ENCODE assay signal across 8 cellular contexts in the genomic region with DNA sequence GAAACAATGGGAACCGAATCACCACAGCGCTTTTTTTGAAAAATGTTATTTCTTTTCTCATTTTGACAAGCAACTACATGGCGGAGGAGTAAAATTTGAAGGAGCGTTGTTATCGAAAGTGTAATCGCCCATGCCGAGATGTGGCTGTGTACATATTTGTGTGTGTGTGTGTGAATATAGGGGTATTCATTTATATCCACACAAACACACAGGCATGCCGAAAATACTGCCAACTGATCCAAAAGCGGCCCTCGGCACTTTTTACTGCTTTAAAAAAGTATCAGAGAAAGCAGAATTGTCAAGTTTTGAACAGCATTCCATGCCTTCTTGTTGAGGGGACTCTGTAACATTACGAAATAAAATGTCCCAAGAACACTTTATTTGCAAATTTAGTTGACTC. TPM values are rescaled to one million over a fixed set of nuclear protein-coding genes. Genes with fewer than 3 reads are reported as not detected.
DNase-seq lines count a peak whose midpoint lies in the region; ATAC-seq, FAIRE-seq and TF ChIP-seq lines count a peak whose summit lies in the region.

No MANE protein-coding gene starts in this region.

- H2AK5ac ChIP-seq in mesenchymal stem cell (ENCODE audit: low read length, severe bottlenecking): no peak overlapping the region

- no peak overlapping the region for H3K14ac ChIP-seq in mesenchymal stem cell (ENCODE audit: low read length in 2 of 2)

- H4K8ac ChIP-seq in mesenchymal stem cell (ENCODE audit: low read length): no peak overlapping the region

- H4K91ac ChIP-seq in mesenchymal stem cell (ENCODE audit: low read length): no peak overlapping the region

- H3K27me3 ChIP-seq in heart left ventricle: peaks cover 0 to 6% (median 0%) of the 10 kb centered on the region in 9 donors
- no peaks in the 10 kb centered on the region for H3K27me3 ChIP-seq in brain microvascular endothelial cell (replicated peaks)
- no peaks in the 10 kb centered on the region for H3K27me3 ChIP-seq in mesenchymal stem cell (ENCODE audit: control insufficient read depth in 1 of 2, insufficient read depth in 1 of 2, low read length in 2 of 2)

- intact Hi-C loops in heart left ventricle (cut with DNase I): loop anchor here in 7 of 10 donors (2.0 to 10.0 kb wide), 10 partner anchors 47 to 353 kb away; no protein-coding TSS in a partner anchor
- intact Hi-C loops in cardiac septum (cut with DNase I): loop anchor here (10.0 kb wide), 1 partner anchor 145 kb away; no protein-coding TSS in a partner anchor

- TF ChIP-seq POLR2A in heart left ventricle (IDR thresholded peaks at IDR 0.05): no peak

- FAIRE-seq in urothelium cell line (lab: Jason Lieb, UNC): no peak

- peak overlapping the region; percentile 37 to 54 for H3K18ac ChIP-seq in mesenchymal stem cell (ENCODE audit: low read depth in 1 of 2, low read length in 2 of 2)

- peak overlapping the region; percentile 98 for H3K9ac ChIP-seq in mesenchymal stem cell (ENCODE audit: low read length)

- H3K36me3 ChIP-seq in heart left ventricle (no peaks in the 10 kb centered on the region), brain microvascular endothelial cell (replicated peaks) (no peaks in the 10 kb centered on the region), mesenchymal stem cell (ENCODE audit: control insufficient read depth in 1 of 2, insufficient read depth in 2 of 2, low read depth in 1 of 2, low read length in 2 of 2) (no peaks in the 10 kb centered on the region), urinary bladder (ENCODE audit: insufficient read depth) (no peaks in the 10 kb centered on the region)

- in situ Hi-C loops in brain microvascular endothelial cell (cut with HindIII; ENCODE audit: low pct_ligation_motif_present, low sequenced_read_pairs): no loop called here

- no peak overlapping the region for H3K23ac ChIP-seq in mesenchymal stem cell (ENCODE audit: low read length in 2 of 2)

- H2BK120ac ChIP-seq in mesenchymal stem cell (ENCODE audit: low read depth, low read length): no peak overlapping the region

- peak overlapping the region; percentile 19 for H2BK5ac ChIP-seq in mesenchymal stem cell (ENCODE audit: low read depth, low read length, poor library complexity, severe bottlenecking)

- H3K27ac ChIP-seq in heart left ventricle (peak overlapping the region; percentile 46 to 87 (median 84)), brain microvascular endothelial cell (peak overlapping the region; percentile 77), mesenchymal stem cell (ENCODE audit: low read length, poor library complexity, severe bottlenecking) (peak overlapping the region; percentile 29), urinary bladder (ENCODE audit: low read depth) (peak overlapping the region; percentile 73)

- TF ChIP-seq CTCF in heart left ventricle (IDR thresholded peaks at IDR 0.05) (no peak), brain microvascular endothelial cell (IDR thresholded peaks at IDR 0.05; ENCODE audit: low read depth, low read length, missing control alignments) (no peak)

- H2BK12ac ChIP-seq in mesenchymal stem cell (ENCODE audit: low read length in 2 of 2): peak overlapping the region in 1 of 2 experiments; percentile 39

- no peak for ATAC-seq in heart left ventricle
- no peak for ATAC-seq in esophagus mucosa

- H3K4me1 ChIP-seq in heart left ventricle (peaks cover 0 to 19% (median 8%) of the 10 kb centered on the region in 12 donors), mesenchymal stem cell (ENCODE audit: control insufficient read depth, insufficient read depth, low read depth, low read length) (no peaks in the 10 kb centered on the region), urinary bladder (ENCODE audit: insufficient read depth) (no peaks in the 10 kb centered on the region)

- no peak overlapping the region for H2AFZ ChIP-seq in mesenchymal stem cell (ENCODE audit: low read depth, low read length)

- peaks cover 4% of the 10 kb centered on the region for H3K79me1 ChIP-seq in mesenchymal stem cell (replicated peaks; ENCODE audit: low read length, poor library complexity, severe bottlenecking)

- no peaks in the 10 kb centered on the region for H3K9me3 ChIP-seq in heart left ventricle
- H3K9me3 ChIP-seq in mesenchymal stem cell (ENCODE audit: control insufficient read depth, low read length): no peaks in the 10 kb centered on the region

- H2BK15ac ChIP-seq in mesenchymal stem cell (ENCODE audit: low read depth, poor library complexity, severe bottlenecking): no peak overlapping the region

- WGBS in heart left ventricle, 4 donors: 0 to 1% (median 1%) methylated on average over 11 of the region's 11 CpGs
- WGBS in mesenchymal stem cell: 0% methylated on average over 4 of the region's 11 CpGs
- under 1% methylated on average over 11 of the region's 11 CpGs for WGBS in urinary bladder

- peak overlapping the region in 1 of 2 experiments; percentile 51 for H3K4ac ChIP-seq in mesenchymal stem cell (ENCODE audit: low read depth in 1 of 2, low read length in 2 of 2)

- H3K4me3 ChIP-seq in heart left ventricle (peak overlapping the region; percentile 58 to 88 (median 73)), brain microvascular endothelial cell (ENCODE audit: low read depth, low read length) (peak overlapping the region; percentile 74), mesenchymal stem cell (ENCODE audit: insufficient read depth in 1 of 2, low read depth in 1 of 2, low read length in 2 of 2) (peak overlapping the region in 1 of 2 experiments; percentile 86), urinary bladder (ENCODE audit: low read depth, low read length) (peak overlapping the region; percentile 84)

- H3K4me2 ChIP-seq in mesenchymal stem cell (ENCODE audit: low read length, poor library complexity, severe bottlenecking): peak overlapping the region; percentile 87

- DNase-seq in heart left ventricle (no peak), cardiac septum (ENCODE audit: low spot score) (no peak), brain microvascular endothelial cell (peak; percentile 25), mesenchymal stem cell (peak; percentile 54), urothelium cell line (ENCODE audit: low spot score) (no peak)
- DNase-seq in stimulated activated CD4-positive, alpha-beta T cell treated with anti-CD3 and anti-CD28 coated beads, Interleukin-4, amount 100 ng/mL, for 4 hours: no peak

RNA-seq across cellular contexts. Expression of gene PBX1, which starts 1.1 kb away (rescaled TPM):
- 10 to 100 TPM; 24.0 to 78.2 (median 59.8) TPM for total RNA-seq in heart left ventricle
- polyA plus RNA-seq in heart left ventricle: 10 to 100 TPM; 15.2 to 28.7 TPM
- 52.2 TPM for total RNA-seq in cardiac septum
- polyA plus RNA-seq in mesenchymal stem cell (2013, experiment 1 of 2): 32.7 TPM
- 33.2 TPM for polyA plus RNA-seq in mesenchymal stem cell (2013, experiment 2 of 2)
- total RNA-seq in urinary bladder: 241 TPM
- polyA plus RNA-seq in urinary bladder: 67.8 TPM
- total RNA-seq in esophagus mucosa: 31.5 TPM

Comparison
In these comparisons a context has a peak if more than half of its experiments do, and no peak if none do; other contexts are left out.
1. DNase-seq: peak in brain microvascular endothelial cell (single experiment) and mesenchymal stem cell (single experiment); none in heart left ventricle (0 of 5), cardiac septum (single experiment), stimulated activated CD4-positive, alpha-beta T cell treated with anti-CD3 and anti-CD28 coated beads, Interleukin-4, amount 100 ng/mL, for 4 hours (0 of 2) and urothelium cell line (single experiment).
2. H3K27ac ChIP-seq: peak in every context shown above with its lines; median percentile 84 in heart left ventricle; 77 in brain microvascular endothelial cell; 73 in urinary bladder; 29 in mesenchymal stem cell.